Comparison of ENCODE assay signal across 25 cellular contexts in genomic region chr3:188401244-188401604, GRCh38.
A peak's percentile ranks its signal among the peaks of the same experiment; 100 is the strongest.
DNase-seq lines count a peak whose midpoint lies in the region; ATAC-seq and TF ChIP-seq lines count a peak whose summit lies in the region.
"Had no signal": no experiment of that assay in that cellular context is flagged by ENCODE, and none has a peak within 500 bp of the region (broad histone marks: within the 10 kb centered on the region; RNA-seq: fewer than 3 reads in every experiment).

No MANE protein-coding gene starts in this region.

- H3K4me1 ChIP-seq in body of pancreas, result peaks cover 47% of the 10 kb centered on the region
- peaks cover 0 to 8% of the 10 kb centered on the region in 2 experiments; a peak in 1 of 4 replicates for H3K4me1 ChIP-seq in SK-N-SH (ENCODE audit: control insufficient read depth in 1 of 2, insufficient read depth in 2 of 2, low read depth in 1 of 2, low read length in 1 of 2)

- H3K79me2 ChIP-seq in SK-N-SH (ENCODE audit: insufficient read depth), result peaks cover 82% of the 10 kb centered on the region

- H3F3A ChIP-seq in SK-N-SH (replicated peaks; ENCODE audit: insufficient read depth), result no peaks in the 10 kb centered on the region

- no peaks in the 10 kb centered on the region for H3K9me2 ChIP-seq in SK-N-SH

- no peak overlapping the region for H3K9ac ChIP-seq in SK-N-SH
- H3K9ac ChIP-seq: KMS-11 had no signal

- no peak overlapping the region for H2AFZ ChIP-seq in SK-N-SH (ENCODE audit: low read depth)

- POLR2A ChIA-PET in SK-N-SH (lab: Yijun Ruan, JAX), result no interaction called here

- no peaks in the 10 kb centered on the region for H3K27me3 Mint-ChIP-seq in stimulated activated naive CD8-positive, alpha-beta T cell treated with anti-CD3 and anti-CD28 coated beads, Interleukin-15, Interleukin-2, amounts not matched to agents 100 ng/mL and 50 ng/mL, for 24 hours
- H3K27me3 Mint-ChIP-seq in naive B cell, result no peaks in the 10 kb centered on the region
- H3K27me3 Mint-ChIP-seq: CD8-positive, alpha-beta memory T cell had no signal

- H3K36me3 ChIP-seq in body of pancreas (replicated peaks in 1 of 2; ENCODE audit: insufficient read depth in 1 of 2, low read depth in 2 of 2) (no peaks in the 10 kb centered on the region), SK-N-SH (replicated peaks in 1 of 2; ENCODE audit: control insufficient read depth in 1 of 2, insufficient read depth in 2 of 2, low read length in 1 of 2) (peaks cover 0 to 5% of the 10 kb centered on the region in 2 experiments)
- H3K36me3 ChIP-seq: gastrocnemius medialis, ovary had no signal

- H3K27me3 ChIP-seq in body of pancreas (no peaks in the 10 kb centered on the region), SK-N-SH (ENCODE audit: insufficient read depth) (no peaks in the 10 kb centered on the region)
- H3K27me3 ChIP-seq: gastrocnemius medialis, MG63, ovary, vagina had no signal

- peaks cover 13% of the 10 kb centered on the region for H3K9me3 Mint-ChIP-seq in stimulated activated naive CD8-positive, alpha-beta T cell treated with anti-CD3 and anti-CD28 coated beads, Interleukin-15, Interleukin-2, amounts not matched to agents 100 ng/mL and 50 ng/mL, for 24 hours
- peaks cover 0 to 3% (median 0%) of the 10 kb centered on the region in 7 donors for H3K9me3 Mint-ChIP-seq in naive B cell
- H3K9me3 Mint-ChIP-seq: CD8-positive, alpha-beta memory T cell had no signal

- peak overlapping the region; percentile 78 for H3K27ac Mint-ChIP-seq in stimulated activated naive CD8-positive, alpha-beta T cell treated with anti-CD3 and anti-CD28 coated beads, Interleukin-15, Interleukin-2, amounts not matched to agents 100 ng/mL and 50 ng/mL, for 24 hours
- peak overlapping the region; percentile 90 to 97 (median 94) for H3K27ac Mint-ChIP-seq in naive B cell

- TF ChIP-seq RAD21 in SK-N-SH (IDR thresholded peaks at IDR 0.05; ENCODE audit: low read length), result no peak

- intact Hi-C loops in body of pancreas (cut with DNase I), result no loop called here

- WGBS in body of pancreas, 2 donors, result 28 to 29% methylated on average over 1 of the region's 1 CpG
- WGBS in SK-N-SH (ENCODE audit: low lambda C conversion rate), result 79% methylated on average over 1 of the region's 1 CpG

- H3K27ac ChIP-seq in body of pancreas (no peak overlapping the region), SK-N-SH (ENCODE audit: low read depth in 2 of 2, low read length in 1 of 2) (no peak overlapping the region)
- H3K27ac ChIP-seq: A549, gastrocnemius medialis, KMS-11, ovary, thoracic aorta, vagina had no signal

- TF ChIP-seq POLR2A in body of pancreas (IDR thresholded peaks at IDR 0.05), result no peak

- TF ChIP-seq EP300 in SK-N-SH (IDR thresholded peaks at IDR 0.05; ENCODE audit: borderline replicate concordance in 1 of 2, low read depth in 1 of 2, low read length in 1 of 2), result no peak

- TF ChIP-seq CTCF in body of pancreas (IDR thresholded peaks at IDR 0.05), result no peak
- no peak for TF ChIP-seq CTCF in SK-N-SH (IDR thresholded peaks at IDR 0.05)

- H3K4me3 ChIP-seq in body of pancreas (no peak overlapping the region), SK-N-SH (ENCODE audit: low read depth in 2 of 2, low read length in 1 of 2) (no peak overlapping the region)
- H3K4me3 ChIP-seq: A549, gastrocnemius medialis, GM12878, MG63, ovary, thoracic aorta, vagina had no signal

- no peaks in the 10 kb centered on the region for H4K20me1 ChIP-seq in SK-N-SH (ENCODE audit: insufficient read depth)

- H3K36me3 Mint-ChIP-seq in stimulated activated naive CD8-positive, alpha-beta T cell treated with anti-CD3 and anti-CD28 coated beads, Interleukin-15, Interleukin-2, amounts not matched to agents 100 ng/mL and 50 ng/mL, for 24 hours (ENCODE audit: low read depth), result peaks cover 18% of the 10 kb centered on the region
- peaks cover 10 to 11% of the 10 kb centered on the region in 2 donors for H3K36me3 Mint-ChIP-seq in naive B cell

- ATAC-seq in stimulated activated naive CD8-positive, alpha-beta T cell treated with anti-CD3 and anti-CD28 coated beads, Interleukin-15, Interleukin-2, amounts not matched to agents 100 U/mL and 50 U/mL, for 24 hours, result no peak
- peak; percentile 60 for ATAC-seq in body of pancreas
- ATAC-seq in naive B cell (ENCODE audit: low read depth in 2 of 2), result no peak
- ATAC-seq in GM19324 (IDR thresholded peaks at IDR 0.05; ENCODE audit: low FRiP score, unreplicated experiment), result no peak
- ATAC-seq: A549, gastrocnemius medialis, Panc1 had no signal

- H3K4me3 Mint-ChIP-seq in stimulated activated naive CD8-positive, alpha-beta T cell treated with anti-CD3 and anti-CD28 coated beads, Interleukin-15, Interleukin-2, amounts not matched to agents 100 ng/mL and 50 ng/mL, for 24 hours, result no peak overlapping the region
- peak overlapping the region in 6 of 8 donors; percentile 21 to 66 (median 45) for H3K4me3 Mint-ChIP-seq in naive B cell

- H3K4me1 Mint-ChIP-seq in stimulated activated naive CD8-positive, alpha-beta T cell treated with anti-CD3 and anti-CD28 coated beads, Interleukin-15, Interleukin-2, amounts not matched to agents 100 ng/mL and 50 ng/mL, for 24 hours (ENCODE audit: low read depth), result peaks cover 81% of the 10 kb centered on the region
- peaks cover 76 to 97% (median 92%) of the 10 kb centered on the region in 3 donors for H3K4me1 Mint-ChIP-seq in naive B cell

- DNase-seq in stimulated activated naive CD8-positive, alpha-beta T cell treated with anti-CD3 and anti-CD28 coated beads, Interleukin-15, Interleukin-2, amounts not matched to agents 100 U/mL and 50 U/mL, for 24 hours, result no peak
- DNase-seq in body of pancreas, result no peak
- no peak for DNase-seq in naive B cell
- DNase-seq in UCSD-AML1 (lab: John Stamatoyannopoulos, UW; ENCODE audit: unreplicated experiment), result no peak
- DNase-seq in DMS153 treated with DMSO at 0.1 percent for 48 hours (lab: John Stamatoyannopoulos, UW; ENCODE audit: unreplicated experiment), result no peak
- no peak for DNase-seq in SK-N-SH
- DNase-seq: activated naive CD4-positive, alpha-beta T cell treated with Interleukin-2 at 50 U/mL for 16 hours; CD8-positive, alpha-beta memory T cell; gastrocnemius medialis; H7; mammary epithelial cell; MG63; NCI-H1417; NCI-H2029 treated with DMSO at 0.1 percent for 48 hours; NCI-H526; ovary; SHP77 had no signal

- CTCF ChIA-PET in SK-N-SH (lab: Yijun Ruan, JAX), result no interaction called here

- no peaks in the 10 kb centered on the region for H3K9me3 ChIP-seq in body of pancreas
- H3K9me3 ChIP-seq in SK-N-SH, result 0 out of 2 replicates have a peak, but pooled peaks cover 4% of the 10 kb centered on the region
- H3K9me3 ChIP-seq: A549, gastrocnemius medialis, MG63, ovary, thoracic aorta, vagina had no signal

- no peak overlapping the region for H3K4me2 ChIP-seq in SK-N-SH
- H3K4me2 ChIP-seq: A549, KMS-11 had no signal

TF ChIP-seq in SK-N-SH, 30 proteins besides CTCF, POLR2A, EP300 and RAD21:
- TF ChIP-seq SMC3 (IDR thresholded peaks at IDR 0.05; ENCODE audit: low read depth, low read length) (no peak), FOXM1 (IDR thresholded peaks at IDR 0.05; ENCODE audit: low read depth) (no peak), NRF1 (IDR thresholded peaks at IDR 0.05; ENCODE audit: low read depth, low read length) (no peak), FOSL2 (IDR thresholded peaks at IDR 0.05; ENCODE audit: borderline replicate concordance, low read depth) (no peak), USF2 (IDR thresholded peaks at IDR 0.05; ENCODE audit: borderline replicate concordance, low read depth, low read length) (no peak), GATA2 (CRISPR knock-in tag; IDR thresholded peaks at IDR 0.05) (no peak), ZBTB33 (IDR thresholded peaks at IDR 0.05; ENCODE audit: borderline replicate concordance, low read depth) (no peak), YY1 (IDR thresholded peaks at IDR 0.05; ENCODE audit: low read depth) (no peak), EZH2phosphoT487 (IDR thresholded peaks at IDR 0.05; ENCODE audit: borderline replicate concordance, low read depth) (no peak)
